12 cellular contexts compared by ENCODE assay signal in genomic region chr4:152278172-152278504, GRCh38.
DNase-seq lines count a peak whose midpoint lies in the region; ATAC-seq, FAIRE-seq and TF ChIP-seq lines count a peak whose summit lies in the region.
"Had no signal": no experiment of that assay in that cellular context is flagged by ENCODE, and none has a peak within 500 bp of the region (broad histone marks: within the 10 kb centered on the region; RNA-seq: fewer than 3 reads in every experiment).

No MANE protein-coding gene starts in this region.

- no peak overlapping the region for H3K27ac ChIP-seq in gastroesophageal sphincter
- H3K27ac ChIP-seq: gastrocnemius medialis, neutrophil had no signal

- FAIRE-seq in D721Med (lab: Jason Lieb, UNC): no peak

- no peaks in the 10 kb centered on the region for H3K36me3 ChIP-seq in gastroesophageal sphincter
- H3K36me3 ChIP-seq: gastrocnemius medialis, neutrophil had no signal

- no peak for TF ChIP-seq CTCF in omental fat pad (IDR thresholded peaks at IDR 0.05)
- no peak for TF ChIP-seq CTCF in gastroesophageal sphincter (IDR thresholded peaks at IDR 0.05)
- TF ChIP-seq CTCF in D721Med (IDR thresholded peaks at IDR 0.05; ENCODE audit: insufficient read depth, missing control alignments): no peak

- H3K4me3 ChIP-seq in gastroesophageal sphincter: no peak overlapping the region
- H3K4me3 ChIP-seq: gastrocnemius medialis had no signal

- TF ChIP-seq POLR2A in gastroesophageal sphincter (IDR thresholded peaks at IDR 0.05): no peak

- TF ChIP-seq EP300 in gastroesophageal sphincter (IDR thresholded peaks at IDR 0.05): no peak

- H3K9me3 ChIP-seq in gastroesophageal sphincter: no peaks in the 10 kb centered on the region
- H3K9me3 ChIP-seq: gastrocnemius medialis, neutrophil had no signal

- no peak for DNase-seq in omental fat pad (ENCODE audit: low spot score)
- no peak for DNase-seq in D721Med (ENCODE audit: insufficient read length, low spot score)
- DNase-seq in medulla oblongata (ENCODE audit: extremely low spot score): no peak
- DNase-seq in activated CD4-positive, CD25-positive, alpha-beta regulatory T cell treated with anti-CD3 and anti-CD28 coated beads, Interleukin-2, amount 50 U/mL, for 72 hours: no peak
- DNase-seq: activated CD4-positive, alpha-beta memory T cell treated with anti-CD3 and anti-CD28 coated beads, Interleukin-2, amount 10 ng/mL, durations not matched to agents 7 days and 5 days; activated naive CD8-positive, alpha-beta T cell treated with anti-CD3 and anti-CD28 coated beads, Interleukin-2, amount 10 ng/mL, durations not matched to agents 7 days and 5 days; gastrocnemius medialis had no signal

- ATAC-seq in GM19324 (IDR thresholded peaks at IDR 0.05; ENCODE audit: low FRiP score, unreplicated experiment): peak; percentile 38
- ATAC-seq in HG02642 (IDR thresholded peaks at IDR 0.05; ENCODE audit: poor library complexity, unreplicated experiment): peak; percentile 38
- ATAC-seq in HG03469 (IDR thresholded peaks at IDR 0.05; ENCODE audit: unreplicated experiment): peak; percentile 17
- ATAC-seq in omental fat pad (ENCODE audit: low FRiP score): peak; percentile 30
- no peak for ATAC-seq in gastroesophageal sphincter
- ATAC-seq: gastrocnemius medialis had no signal

- no peaks in the 10 kb centered on the region for H3K27me3 ChIP-seq in gastroesophageal sphincter
- H3K27me3 ChIP-seq: gastrocnemius medialis, neutrophil had no signal

- H3K4me1 ChIP-seq in gastroesophageal sphincter: no peaks in the 10 kb centered on the region
- H3K4me1 ChIP-seq: gastrocnemius medialis had no signal
